ENCODE assay signal across 27 cellular contexts in genomic region chr9:75672478-75672877, GRCh38.
A peak's percentile ranks its signal among the peaks of the same experiment; 100 is the strongest.
DNase-seq lines count a peak whose midpoint lies in the region; ATAC-seq, FAIRE-seq and TF ChIP-seq lines count a peak whose summit lies in the region.
"Had no signal": no experiment of that assay in that cellular context is flagged by ENCODE, and none has a peak within 500 bp of the region (broad histone marks: within the 10 kb centered on the region; RNA-seq: fewer than 3 reads in every experiment).

No MANE protein-coding gene starts in this region.

- H4K20me1 ChIP-seq in MM.1S (ENCODE audit: insufficient read depth, low read length) (no peaks in the 10 kb centered on the region), GM12878 (ENCODE audit: control insufficient read depth, insufficient read depth) (no peaks in the 10 kb centered on the region)

- H3K27me3 ChIP-seq in MM.1S (replicated peaks; ENCODE audit: insufficient read depth, low read length) (no peaks in the 10 kb centered on the region), GM12878 (replicated peaks in 1 of 2; ENCODE audit: control insufficient read depth in 2 of 2, insufficient read depth in 2 of 2, low read length in 1 of 2) (no peaks in the 10 kb centered on the region), tibial nerve (no peaks in the 10 kb centered on the region)
- H3K27me3 ChIP-seq: MG63 had no signal

- TF ChIP-seq EP300 in GM12878 (IDR thresholded peaks at IDR 0.05; ENCODE audit: borderline replicate concordance in 1 of 2, control insufficient read depth in 1 of 2, low read depth in 2 of 2, low read length in 2 of 2) (no peak), tibial nerve (IDR thresholded peaks at IDR 0.05) (no peak)

- H3K4me1 ChIP-seq in HEK293 (ENCODE audit: control insufficient read depth, insufficient read depth, low read length) (0 out of 2 replicates have a peak, but pooled peaks cover 11% of the 10 kb centered on the region), MM.1S (ENCODE audit: low read length) (peaks cover 11% of the 10 kb centered on the region; the same call in 1 of the 2 replicates), GM12878 (ENCODE audit: control insufficient read depth, insufficient read depth, low read length) (no peaks in the 10 kb centered on the region), tibial nerve (no peaks in the 10 kb centered on the region)

- DNase-seq in MM.1S (peak; percentile 36), NCI-H69 (lab: John Stamatoyannopoulos, UW) (peak; percentile 67), GM12878 (ENCODE audit: low read depth, low spot score) (no peak), kidney glomerular epithelial cell (lab: John Stamatoyannopoulos, UW) (no peak), tibial nerve (ENCODE audit: low spot score in 2 of 2) (no peak), globus pallidus (ENCODE audit: low spot score) (no peak)
- DNase-seq: C1 segment of cervical spinal cord; CD4-positive, alpha-beta memory T cell; COR-L47; DMS53; GM23248; H7; IMR-90; KG1; MG63; NCI-H1048; NCI-H1417; NCI-H1694; NCI-H2029 treated with DMSO at 0.1 percent for 48 hours; NCI-H446 treated with DMSO at 0.1 percent for 48 hours; NCI-H526; OCI-M1; SIG-M5; SK-N-SH; SW 1271 had no signal

- intact Hi-C loops in GM12878 (cut with micrococcal nuclease; ENCODE audit: unreplicated experiment) = no loop called here

- TF ChIP-seq POLR2A in GM12878 (IDR thresholded peaks at IDR 0.05; ENCODE audit: low read depth, low read length) (no peak), tibial nerve (IDR thresholded peaks at IDR 0.05) (no peak)

- POLR2A ChIA-PET in HEK293 (lab: Yijun Ruan, JAX) = no interaction called here
- POLR2A ChIA-PET in GM12878 (lab: Charles Lee) = no interaction called here

- TF ChIP-seq CTCF in HEK293 (tag by site-specific recombination; IDR thresholded peaks at IDR 0.05) (no peak), MM.1S (IDR thresholded peaks at IDR 0.05; ENCODE audit: low read length) (no peak), GM12878 (IDR thresholded peaks at IDR 0.05 in 2 of 3, conservative IDR thresholded peaks at IDR 0.05 in 1 of 3; ENCODE audit: control insufficient read depth in 2 of 3, extremely low read depth in 1 of 3, insufficient read depth in 1 of 3, low read depth in 3 of 3, low read length in 3 of 3) (no peak), tibial nerve (IDR thresholded peaks at IDR 0.05) (no peak)

- H3K4me2 ChIP-seq in MM.1S (ENCODE audit: low read depth, low read length) (peak overlapping the region; percentile 26), GM12878 (ENCODE audit: control insufficient read depth, insufficient read depth) (no peak overlapping the region)
- H3K4me2 ChIP-seq: SK-N-SH had no signal

- H3K9ac ChIP-seq in MM.1S (ENCODE audit: low read length) (no peak overlapping the region), GM12878 (ENCODE audit: control insufficient read depth, insufficient read depth, low read length) (no peak overlapping the region)
- H3K9ac ChIP-seq: GM23248, SK-N-SH had no signal

- 0% methylated on average over 1 of the region's 1 CpG for WGBS in GM12878 (ENCODE audit: insufficient coverage, insufficient replicate concordance, low lambda C conversion rate, missing lambda C conversion rate)
- WGBS in tibial nerve, 2 donors = 54 to 63% methylated on average over 1 of the region's 1 CpG

- CTCF ChIA-PET in HEK293 (lab: Yijun Ruan, JAX) (no interaction called here), GM12878 (lab: Yijun Ruan, JAX) (no interaction called here)

- no peak overlapping the region for H3K4me3 ChIP-seq in HEK293 (ENCODE audit: low read depth, low read length)
- H3K4me3 ChIP-seq in MM.1S (ENCODE audit: low read length) = no peak overlapping the region
- H3K4me3 ChIP-seq in GM12878 = no peak overlapping the region
- no peak overlapping the region for H3K4me3 ChIP-seq in tibial nerve
- H3K4me3 ChIP-seq: GM23248, MG63 had no signal

- BruUV-seq in GM12878 (replicated peaks; lab: Mats Ljungman, UMichigan) = no TSS peak

- in situ Hi-C loops in GM12878 (cut with MboI) = no loop called here

- H3K36me3 ChIP-seq in HEK293 (ENCODE audit: control insufficient read depth in 2 of 2, insufficient read depth in 1 of 2, low read length in 2 of 2) (no peaks in the 10 kb centered on the region), MM.1S (replicated peaks; ENCODE audit: insufficient read depth, low read length) (no peaks in the 10 kb centered on the region), GM12878 (ENCODE audit: control insufficient read depth in 2 of 2, insufficient read depth in 2 of 2, low read length in 1 of 2) (no peaks in the 10 kb centered on the region), tibial nerve (no peaks in the 10 kb centered on the region)
- H3K36me3 ChIP-seq: MG63 had no signal

- FAIRE-seq in GM12878 (lab: Jason Lieb, UNC) = peak; percentile 57
- FAIRE-seq: RCC 7860 had no signal

- TF ChIP-seq RAD21 in GM12878 (IDR thresholded peaks at IDR 0.05; ENCODE audit: insufficient read depth, low read depth, low read length) = no peak

- no peaks in the 10 kb centered on the region for H3F3A ChIP-seq in MM.1S (ENCODE audit: insufficient read depth, low read length)

- SMC1A ChIA-PET in GM12878 (lab: Charles Lee; ENCODE audit: uncharacterized antibody, unreplicated experiment) = interaction anchor here (0.9 kb wide), 1 partner anchor 14 kb away, joined by 3 read pairs; no protein-coding TSS in a partner anchor

- H2AFZ ChIP-seq in MM.1S (ENCODE audit: low read length) (peak overlapping the region; percentile 1; the same call in 1 of the 2 replicates), GM12878 (ENCODE audit: control insufficient read depth, low read depth, low read length) (no peak overlapping the region)
- H2AFZ ChIP-seq: GM23248 had no signal

- ATAC-seq in GM12878 = no peak

- no peaks in the 10 kb centered on the region for H3K79me2 ChIP-seq in MM.1S (ENCODE audit: low read length)
- no peaks in the 10 kb centered on the region for H3K79me2 ChIP-seq in GM12878 (ENCODE audit: control insufficient read depth, insufficient read depth, low read length)

- no peak overlapping the region for H3K27ac ChIP-seq in HEK293 (ENCODE audit: extremely low read depth, low read depth, low read length)
- H3K27ac ChIP-seq in MM.1S (ENCODE audit: low read length) = peak overlapping the region; percentile 26; the same call in 1 of the 2 replicates
- no peak overlapping the region for H3K27ac ChIP-seq in GM12878 (ENCODE audit: control insufficient read depth, insufficient read depth)
- H3K27ac ChIP-seq in tibial nerve = no peak overlapping the region
- H3K27ac ChIP-seq: GM23248 had no signal

- RAD21 ChIA-PET in GM12878 (lab: Charles Lee; ENCODE audit: unreplicated experiment) = no interaction called here

- H3K9me3 ChIP-seq in HEK293 (ENCODE audit: control insufficient read depth, insufficient read depth, low read depth, low read length) (no peaks in the 10 kb centered on the region), MM.1S (replicated peaks; ENCODE audit: insufficient read depth, low read length) (no peaks in the 10 kb centered on the region), GM12878 (replicated peaks; ENCODE audit: control insufficient read depth, insufficient read depth, low read length) (no peaks in the 10 kb centered on the region), tibial nerve (peaks cover 0 to 10% (median 1%) of the 10 kb centered on the region in 4 donors)
- H3K9me3 ChIP-seq: MG63 had no signal

- H3K9me2 ChIP-seq in MM.1S (replicated peaks; ENCODE audit: insufficient read depth, low read length) = no peaks in the 10 kb centered on the region
- H3K9me2 ChIP-seq: SK-N-SH had no signal

TF ChIP-seq in HEK293, 187 proteins besides CTCF, POLR2A, EP300 and RAD21:
- 0 out of 2 replicates have a peak, but pooled peaks have one; percentile 13 for TF ChIP-seq SP7 (tag by site-specific recombination; IDR thresholded peaks at IDR 0.05)
- no peak for TF ChIP-seq ZNF473 (tag by site-specific recombination; IDR thresholded peaks at IDR 0.05)

TF ChIP-seq in GM12878, 131 proteins besides CTCF, POLR2A, EP300 and RAD21 (continues in another document):
- TF ChIP-seq CBFB (IDR thresholded peaks at IDR 0.05; ENCODE audit: low read depth) (no peak), HDAC6 (IDR thresholded peaks at IDR 0.05; ENCODE audit: unreplicated experiment) (no peak), PRDM15 (CRISPR knock-in tag; IDR thresholded peaks at IDR 0.05) (no peak), BCL3 (IDR thresholded peaks at IDR 0.05; ENCODE audit: borderline replicate concordance, insufficient read depth, low read depth, low read length, poor library complexity, severe bottlenecking) (no peak), SUPT20H (IDR thresholded peaks at IDR 0.05; ENCODE audit: borderline replicate concordance, control insufficient read depth, low read depth, low read length) (no peak)

Comparison
In these comparisons a context has a peak if more than half of its experiments do, and no peak if none do; other contexts are left out.
1. DNase-seq: peak in MM.1S (single experiment) and NCI-H69 (single experiment); none in GM12878 (single experiment), kidney glomerular epithelial cell (single experiment), tibial nerve (0 of 2) and globus pallidus (single experiment).